ENCODE assay signal across 19 cellular contexts in genomic region chr6:44651604-44652003, GRCh38.
"Had no signal": no experiment of that assay in that cellular context is flagged by ENCODE, and none has a peak within 500 bp of the region (broad histone marks: within the 10 kb centered on the region; RNA-seq: fewer than 3 reads in every experiment).

No MANE protein-coding gene starts in this region.

- DNase-seq: activated CD4-positive, alpha-beta T cell treated with anti-CD3 and anti-CD28 coated beads, Interleukin-2, amount 10 ng/mL, durations not matched to agents 7 days and 5 days; activated CD4-positive, CD25-positive, alpha-beta regulatory T cell; activated effector memory CD4-positive, alpha-beta T cell treated with anti-CD3 and anti-CD28 coated beads, Interleukin-2, amount 50 U/mL, for 16 hours; activated T-cell treated with anti-CD3 and anti-CD28 coated beads, Interleukin-2, amount 50 U/mL, for 1 hour; cerebellar nuclear complex; dermis blood vessel endothelial cell; hypothalamus; ovary; stimulated activated CD4-positive, alpha-beta T cell treated with anti-CD3 and anti-CD28 coated beads, Interleukin-15, amount 100 ng/mL, for 24 hours; stimulated activated CD4-positive, alpha-beta T cell treated with anti-CD3 and anti-CD28 coated beads, Interleukin-4, amount 100 ng/mL, for 24 hours; stimulated activated naive CD8-positive, alpha-beta T cell treated with anti-CD3 and anti-CD28 coated beads, Interleukin-15, amount 100 ng/mL, for 72 hours; T-helper 1 cell; testis; uterus had no signal

- FAIRE-seq: endometrium, TTC549 had no signal

- H3K27me3 ChIP-seq: ovary, testis, uterus had no signal

- H3K27ac Mint-ChIP-seq: activated CD4-positive, alpha-beta T cell treated with anti-CD3 and anti-CD28 coated beads, Interleukin-2, amount 10 ng/mL, durations not matched to agents 7 days and 5 days; activated naive CD4-positive, alpha-beta T cell treated with anti-CD3 and anti-CD28 coated beads, Interleukin-2, amount 50 U/mL, for 72 hours; stimulated activated naive CD8-positive, alpha-beta T cell treated with anti-CD3 and anti-CD28 coated beads, Interleukin-15, amount 100 ng/mL, for 72 hours had no signal

- H3K4me1 ChIP-seq: uterus had no signal

- H3K36me3 ChIP-seq: ovary, uterus had no signal

- H3K27ac ChIP-seq: ovary, testis, uterus had no signal

- H3K4me3 Mint-ChIP-seq: activated CD4-positive, alpha-beta T cell treated with anti-CD3 and anti-CD28 coated beads, Interleukin-2, amount 10 ng/mL, durations not matched to agents 7 days and 5 days; stimulated activated naive CD8-positive, alpha-beta T cell treated with anti-CD3 and anti-CD28 coated beads, Interleukin-15, amount 100 ng/mL, for 72 hours had no signal

- H3K9me3 Mint-ChIP-seq: activated CD4-positive, alpha-beta T cell treated with anti-CD3 and anti-CD28 coated beads, Interleukin-2, amount 10 ng/mL, durations not matched to agents 7 days and 5 days; activated naive CD4-positive, alpha-beta T cell treated with anti-CD3 and anti-CD28 coated beads, Interleukin-2, amount 50 U/mL, for 72 hours; stimulated activated naive CD8-positive, alpha-beta T cell treated with anti-CD3 and anti-CD28 coated beads, Interleukin-15, amount 100 ng/mL, for 72 hours had no signal

- ATAC-seq: activated naive CD4-positive, alpha-beta T cell treated with anti-CD3 and anti-CD28 coated beads, Interleukin-2, amount 50 U/mL, for 72 hours; esophagus mucosa; left lobe of liver; stimulated activated naive CD8-positive, alpha-beta T cell treated with anti-CD3 and anti-CD28 coated beads, Interleukin-15, amount 100 ng/mL, for 72 hours had no signal

- H3K4me3 ChIP-seq: ovary, testis, uterus had no signal

- H3K36me3 Mint-ChIP-seq: activated naive CD4-positive, alpha-beta T cell treated with anti-CD3 and anti-CD28 coated beads, Interleukin-2, amount 50 U/mL, for 72 hours had no signal

- H3K9me3 ChIP-seq: ovary, testis, uterus had no signal
